Comparison of ENCODE assay signal across 23 cellular contexts in the genomic region with DNA sequence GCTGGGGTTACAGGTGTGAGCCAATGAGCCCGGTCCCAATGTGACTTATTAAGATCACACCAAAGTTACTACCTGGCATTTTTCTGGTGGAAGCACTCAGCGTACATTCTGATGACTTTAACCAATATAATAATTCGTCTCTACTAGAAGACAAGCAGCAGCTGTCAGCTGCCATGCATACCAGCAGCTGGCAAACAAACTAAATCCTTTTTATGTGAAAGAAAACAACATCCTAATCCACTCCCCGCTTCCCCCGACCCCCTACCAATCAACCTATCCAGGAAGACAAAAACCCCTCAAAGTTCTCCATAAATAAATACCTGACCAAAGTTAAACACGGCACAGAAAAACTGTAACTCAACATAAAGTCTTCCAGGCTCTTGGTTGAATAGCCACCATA.
"Had no signal": no experiment of that assay in that cellular context is flagged by ENCODE, and none has a peak within 500 bp of the region (broad histone marks: within the 10 kb centered on the region; RNA-seq: fewer than 3 reads in every experiment).

No MANE protein-coding gene starts in this region.

- H3K27me3 ChIP-seq: heart left ventricle, ovary, right atrium auricular region, sigmoid colon, stomach, transverse colon had no signal

- H3K9me3 ChIP-seq: heart left ventricle, mucosa of descending colon, ovary, right atrium auricular region, sigmoid colon, stomach, thoracic aorta, transverse colon had no signal

- H3K4me3 Mint-ChIP-seq: endodermal cell had no signal

- H3K27ac Mint-ChIP-seq: endodermal cell had no signal

- H3K36me3 ChIP-seq: ovary, transverse colon had no signal

- H3K9me3 Mint-ChIP-seq: endodermal cell had no signal

- DNase-seq: effector CD4-positive, alpha-beta T cell; endodermal cell; heart left ventricle; hippocampal formation; kidney glomerular epithelial cell; mammary epithelial cell; mucosa of descending colon; nucleus accumbens; ovary; sigmoid colon; small intestine; stimulated activated CD4-positive, alpha-beta T cell treated with anti-CD3 and anti-CD28 coated beads, Interleukin-12 subunit alpha, Interleukin-12 subunit beta, amount 100 ng/mL, for 4 hours; stimulated activated naive CD4-positive, alpha-beta T cell; stomach; substantia nigra; transverse colon had no signal

- ATAC-seq: esophagus mucosa, heart left ventricle, mucosa of descending colon had no signal

- FAIRE-seq: endothelial cell of umbilical vein, islet of Langerhans, small intestine, urothelium cell line had no signal

- H3K27ac ChIP-seq: coronary artery, heart left ventricle, ovary, right atrium auricular region, sigmoid colon, stomach, thoracic aorta, transverse colon had no signal

- H3K4me3 ChIP-seq: coronary artery, heart left ventricle, mucosa of descending colon, ovary, right atrium auricular region, sigmoid colon, stomach, thoracic aorta, transverse colon had no signal

- H3K4me1 ChIP-seq: right atrium auricular region, stomach, transverse colon had no signal
